Comparison of ENCODE assay signal across 1 cellular context in the genomic region with DNA sequence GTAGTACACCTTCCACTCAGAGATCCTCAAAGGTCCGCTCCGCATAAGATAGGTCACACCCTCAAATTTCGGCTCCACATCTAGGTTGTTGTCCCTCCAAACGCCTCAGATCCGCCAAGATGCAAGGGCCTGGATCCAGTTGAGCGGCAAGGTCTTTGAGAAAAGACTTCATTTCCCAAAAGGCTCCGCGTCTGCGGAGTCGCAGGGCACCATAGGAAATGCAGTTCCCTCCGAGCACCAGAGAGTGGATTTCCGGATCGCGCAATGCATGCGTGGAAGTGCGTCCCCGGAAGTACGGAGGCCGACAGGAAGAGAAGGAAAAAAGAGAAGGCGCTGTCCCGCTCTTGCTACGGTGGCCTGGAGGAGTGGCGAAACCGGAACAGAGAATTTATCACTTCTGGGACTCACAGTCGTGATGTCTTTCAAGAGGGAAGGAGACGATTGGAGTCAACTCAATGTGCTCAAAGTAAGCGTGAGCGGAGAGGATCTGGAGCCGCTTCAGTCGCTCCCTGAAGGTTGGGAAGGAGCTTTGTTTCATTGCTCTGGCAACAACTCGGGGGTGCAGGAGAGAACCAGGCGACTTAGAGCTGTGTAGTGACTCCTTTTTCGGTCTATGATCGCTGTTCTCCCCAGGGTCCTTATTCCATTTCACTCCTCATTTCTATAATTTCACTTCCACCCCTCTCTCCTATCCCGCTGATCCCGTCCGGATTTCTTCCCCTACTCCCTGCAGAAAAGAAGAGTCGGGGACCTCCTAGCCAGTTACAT.
TF ChIP-seq lines count a peak whose summit lies in the region.

A gene with protein sequence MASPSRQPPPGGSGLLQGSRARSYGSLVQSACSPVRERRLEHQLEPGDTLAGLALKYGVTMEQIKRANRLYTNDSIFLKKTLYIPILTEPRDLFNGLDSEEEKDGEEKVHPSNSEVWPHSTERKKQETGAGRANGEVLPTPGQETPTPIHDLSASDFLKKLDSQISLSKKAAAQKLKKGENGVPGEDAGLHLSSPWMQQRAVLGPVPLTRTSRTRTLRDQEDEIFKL (minus strand): TSS at position 165 of the 768 bp plus-strand sequence. CDS start 644 bp downstream, outside the sequence.
A gene with protein sequence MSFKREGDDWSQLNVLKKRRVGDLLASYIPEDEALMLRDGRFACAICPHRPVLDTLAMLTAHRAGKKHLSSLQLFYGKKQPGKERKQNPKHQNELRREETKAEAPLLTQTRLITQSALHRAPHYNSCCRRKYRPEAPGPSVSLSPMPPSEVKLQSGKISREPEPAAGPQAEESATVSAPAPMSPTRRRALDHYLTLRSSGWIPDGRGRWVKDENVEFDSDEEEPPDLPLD (plus strand): TSS at position 407 of the 768 bp plus-strand sequence. CDS start 9 bp downstream, at position 416.

TF ChIP-seq in GM23338, 12 proteins besides CTCF, POLR2A, EP300 and RAD21:
- TF ChIP-seq ETS1 (IDR thresholded peaks at IDR 0.05) (peak; percentile 100), NANOG (IDR thresholded peaks at IDR 0.05; ENCODE audit: borderline replicate concordance) (no peak; the same call in 1 of the 2 replicates), EZH2 (IDR thresholded peaks at IDR 0.05; ENCODE audit: low read depth, unreplicated experiment) (no peak), JUNB (IDR thresholded peaks at IDR 0.05; ENCODE audit: unreplicated experiment) (no peak), STAT1 (IDR thresholded peaks at IDR 0.05; ENCODE audit: unreplicated experiment) (no peak), EZH2phosphoT487 (IDR thresholded peaks at IDR 0.05; ENCODE audit: unreplicated experiment) (no peak), POLR2AphosphoS5 (IDR thresholded peaks at IDR 0.05; ENCODE audit: low read depth) (peak; percentile 69), CREB1 (CRISPR knock-in tag; IDR thresholded peaks at IDR 0.05; ENCODE audit: low read depth) (peak; percentile 86), REST (IDR thresholded peaks at IDR 0.05; ENCODE audit: unreplicated experiment) (no peak)
